11 cellular contexts compared by ENCODE assay signal in genomic region chr4:150567070-150567469, GRCh38. TPM values are rescaled to one million over a fixed set of nuclear protein-coding genes. Genes with fewer than 3 reads are reported as not detected.
"Had no signal": no experiment of that assay in that cellular context is flagged by ENCODE, and none has a peak within 500 bp of the region (broad histone marks: within the 10 kb centered on the region; RNA-seq: fewer than 3 reads in every experiment).

No MANE protein-coding gene starts in this region.

- H3K4me1 Mint-ChIP-seq: IgD-negative memory B cell had no signal

- H3K4me1 ChIP-seq: HAP-1 had no signal

- H3K27me3 Mint-ChIP-seq: IgD-negative memory B cell had no signal

- H3K9me3 ChIP-seq: HAP-1 had no signal

- H3K27ac Mint-ChIP-seq: HFFc6 had no signal

- H3K27ac ChIP-seq: GM23248, HL-60, KMS-11 had no signal

- H3K4me3 ChIP-seq: GM23248, HAP-1 had no signal

- H3K9ac ChIP-seq: GM23248, KMS-11 had no signal

- DNase-seq: GM23248, GOT3, H7, HFFc6, KBM-7 had no signal

- H3K4me3 Mint-ChIP-seq: HFFc6, IgD-negative memory B cell had no signal

- H3K4me2 ChIP-seq: KMS-11 had no signal

- H2AFZ ChIP-seq: GM23248 had no signal

- ATAC-seq: HCT116 had no signal

- H3K36me3 ChIP-seq: HAP-1 had no signal

RNA-seq across cellular contexts. Expression of gene MAB21L2, which starts 14.9 kb away (rescaled TPM):
- total RNA-seq: GM23248, H7, HFFc6, HT1080 had no signal
- polyA plus RNA-seq: GM23248, IgD-negative memory B cell had no signal
